12 cellular contexts compared by ENCODE assay signal in the genomic region with DNA sequence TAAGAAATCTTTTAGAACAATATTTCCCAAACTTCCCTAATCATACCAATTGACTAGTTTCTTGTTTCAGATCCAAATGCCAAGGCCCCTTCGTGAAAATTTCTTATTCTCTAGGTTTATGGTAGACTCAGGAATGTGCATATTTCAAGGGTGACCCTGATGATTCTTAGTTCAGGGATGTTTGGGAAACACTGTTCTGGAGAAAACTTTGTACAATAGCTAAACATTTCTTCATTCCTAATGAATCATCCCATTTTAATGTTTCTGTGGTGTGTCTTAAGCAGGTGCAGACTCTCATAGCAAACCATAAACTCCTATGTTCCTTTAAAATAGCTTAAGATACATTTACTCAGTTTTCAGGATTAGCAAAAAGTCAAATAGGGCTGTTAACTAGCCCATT.
DNase-seq lines count a peak whose midpoint lies in the region; ATAC-seq and TF ChIP-seq lines count a peak whose summit lies in the region.
"Had no signal": no experiment of that assay in that cellular context is flagged by ENCODE, and none has a peak within 500 bp of the region (broad histone marks: within the 10 kb centered on the region; RNA-seq: fewer than 3 reads in every experiment).

No MANE protein-coding gene starts in this region.

- H4K20me1 ChIP-seq in GM23248 (ENCODE audit: insufficient read depth) (no peaks in the 10 kb centered on the region), SK-N-SH (ENCODE audit: insufficient read depth) (no peaks in the 10 kb centered on the region)

- TF ChIP-seq RAD21 in SK-N-SH (IDR thresholded peaks at IDR 0.05; ENCODE audit: low read length) = no peak

- H3K9ac ChIP-seq in GM23248 = peak overlapping the region; percentile 11; the same call in 1 of the 2 replicates
- peak overlapping the region; percentile 7; the same call in 1 of the 2 replicates for H3K9ac ChIP-seq in SK-N-SH

- peaks cover 47% of the 10 kb centered on the region for H3K79me2 ChIP-seq in GM23248 (ENCODE audit: insufficient read depth)
- peaks cover 34% of the 10 kb centered on the region; the same call in 1 of the 2 replicates for H3K79me2 ChIP-seq in SK-N-SH (ENCODE audit: insufficient read depth)

- peaks cover 25% of the 10 kb centered on the region for H3F3A ChIP-seq in GM23248 (ENCODE audit: insufficient read depth)
- H3F3A ChIP-seq in SK-N-SH (replicated peaks; ENCODE audit: insufficient read depth) = peaks cover 16% of the 10 kb centered on the region

- peak in 1 of 2 experiments; percentile 78; a peak in 1 of 4 replicates for TF ChIP-seq EP300 in SK-N-SH (IDR thresholded peaks at IDR 0.05; ENCODE audit: borderline replicate concordance in 1 of 2, low read depth in 1 of 2, low read length in 1 of 2)

- no peak overlapping the region for H2AFZ ChIP-seq in GM23248
- H2AFZ ChIP-seq in SK-N-SH (ENCODE audit: low read depth) = no peak overlapping the region; the same call in 1 of the 2 replicates

- H3K36me3 ChIP-seq in GM23248 (ENCODE audit: low read depth) (no peaks in the 10 kb centered on the region), SK-N-SH (replicated peaks in 1 of 2; ENCODE audit: control insufficient read depth in 1 of 2, insufficient read depth in 2 of 2, low read length in 1 of 2) (peaks cover 0 to 3% of the 10 kb centered on the region in 2 experiments), gastrocnemius medialis (no peaks in the 10 kb centered on the region), left ventricle myocardium inferior (no peaks in the 10 kb centered on the region)
- H3K36me3 ChIP-seq: neutrophil, tibial artery had no signal

- TF ChIP-seq CTCF in SK-N-SH (IDR thresholded peaks at IDR 0.05) = no peak
- TF ChIP-seq CTCF in fibroblast of mammary gland (conservative IDR thresholded peaks at IDR 0.05; ENCODE audit: control insufficient read depth, insufficient read depth, low read depth, low read length) = no peak
- TF ChIP-seq CTCF in gastrocnemius medialis (IDR thresholded peaks at IDR 0.05 in 4 of 5, conservative IDR thresholded peaks at IDR 0.05 in 1 of 5) = no peak
- TF ChIP-seq CTCF in left ventricle myocardium inferior (IDR thresholded peaks at IDR 0.05; ENCODE audit: borderline replicate concordance) = no peak

- WGBS in GM23248 (ENCODE audit: low coverage in 1 of 2, low lambda C conversion rate in 2 of 2, missing lambda C conversion rate in 2 of 2), 2 experiments = 0 to 4% methylated on average over 1 of the region's 1 CpG
- WGBS in SK-N-SH (ENCODE audit: low lambda C conversion rate) = 11% methylated on average over 1 of the region's 1 CpG

- H3K9me3 ChIP-seq in GM23248 (ENCODE audit: low read depth) = no peaks in the 10 kb centered on the region
- H3K9me3 ChIP-seq in SK-N-SH = no peaks in the 10 kb centered on the region
- H3K9me3 ChIP-seq in gastrocnemius medialis = no peaks in the 10 kb centered on the region
- no peaks in the 10 kb centered on the region for H3K9me3 ChIP-seq in left ventricle myocardium inferior (replicated peaks)
- H3K9me3 ChIP-seq: neutrophil, tibial artery had no signal

- H3K27ac ChIP-seq in GM23248 (peak overlapping the region; percentile 64), SK-N-SH (ENCODE audit: low read depth in 2 of 2, low read length in 1 of 2) (peak overlapping the region; percentile 50 to 81), gastrocnemius medialis (peak overlapping the region; percentile 32 to 64 (median 58)), left ventricle myocardium inferior (replicated peaks) (no peak overlapping the region)
- H3K27ac ChIP-seq: neutrophil, tibial artery had no signal

- CTCF ChIA-PET in SK-N-SH (lab: Yijun Ruan, JAX) = no interaction called here

- intact Hi-C loops in gastrocnemius medialis (cut with DNase I; ENCODE audit: low total_unique reads) (no loop called here), left ventricle myocardium inferior (cut with micrococcal nuclease) (no loop called here)

- H3K9me2 ChIP-seq in GM23248 (ENCODE audit: insufficient read depth) = no peaks in the 10 kb centered on the region
- H3K9me2 ChIP-seq in SK-N-SH = no peaks in the 10 kb centered on the region

- H3K4me2 ChIP-seq in GM23248 (ENCODE audit: unreplicated experiment) (peak overlapping the region; percentile 43), SK-N-SH (peak overlapping the region; percentile 36; the same call in 1 of the 2 replicates)

- POLR2A ChIA-PET in SK-N-SH (lab: Yijun Ruan, JAX) = no interaction called here

- peaks cover 19% of the 10 kb centered on the region for H3K4me1 ChIP-seq in GM23248 (ENCODE audit: insufficient read depth)
- no peaks in the 10 kb centered on the region; a peak in 2 of 4 replicates for H3K4me1 ChIP-seq in SK-N-SH (ENCODE audit: control insufficient read depth in 1 of 2, insufficient read depth in 2 of 2, low read depth in 1 of 2, low read length in 1 of 2)
- peaks cover 41 to 63% of the 10 kb centered on the region in 2 donors for H3K4me1 ChIP-seq in gastrocnemius medialis
- peaks cover 57% of the 10 kb centered on the region for H3K4me1 ChIP-seq in left ventricle myocardium inferior

- H3K4me3 ChIP-seq in GM23248 (peak overlapping the region; percentile 31), SK-N-SH (ENCODE audit: low read depth in 2 of 2, low read length in 1 of 2) (no peak overlapping the region), fibroblast of mammary gland (ENCODE audit: control insufficient read depth, low read depth, low read length) (no peak overlapping the region), gastrocnemius medialis (no peak overlapping the region), left ventricle myocardium inferior (no peak overlapping the region)
- H3K4me3 ChIP-seq: tibial artery had no signal

- peak; percentile 25 to 32 for ATAC-seq in gastrocnemius medialis
- no peak for ATAC-seq in GM18511 (IDR thresholded peaks at IDR 0.05; ENCODE audit: unreplicated experiment)

- DNase-seq in GM23248 (peak; percentile 87), SK-N-SH (no peak), fibroblast of mammary gland (ENCODE audit: low read depth) (peak; percentile 87), gastrocnemius medialis (no peak), NCI-H1048 (lab: John Stamatoyannopoulos, UW) (no peak), hippocampal formation (lab: John Stamatoyannopoulos, UW) (no peak), left ventricle myocardium inferior (no peak)
- DNase-seq: activated CD4-positive, alpha-beta T cell treated with anti-CD3 and anti-CD28 coated beads, Interleukin-2, amount 50 U/mL, for 48 hours; activated gamma-delta T cell treated with Interleukin-2 at 50 U/mL for 16 hours; tibial artery had no signal

- no peak for TF ChIP-seq POLR2A in gastrocnemius medialis (IDR thresholded peaks at IDR 0.05)

- in situ Hi-C loops in GM23248 (cut with MboI) = no loop called here
- in situ Hi-C loops in gastrocnemius medialis (cut with MboI; ENCODE audit: low sequenced_read_pairs in 4 of 4) = loop anchor here in 1 of 4 donors (25.0 kb wide), 1 partner anchor 196 kb away; no protein-coding TSS in a partner anchor

- H3K27me3 ChIP-seq in GM23248 (replicated peaks; ENCODE audit: insufficient read depth) (no peaks in the 10 kb centered on the region), SK-N-SH (ENCODE audit: insufficient read depth) (no peaks in the 10 kb centered on the region), gastrocnemius medialis (no peaks in the 10 kb centered on the region), left ventricle myocardium inferior (ENCODE audit: low read depth) (no peaks in the 10 kb centered on the region)
- H3K27me3 ChIP-seq: neutrophil, tibial artery had no signal

TF ChIP-seq in SK-N-SH, 30 proteins besides CTCF, POLR2A, EP300 and RAD21 (continues in another document):
- TF ChIP-seq SMC3 (IDR thresholded peaks at IDR 0.05; ENCODE audit: low read depth, low read length) (no peak), ZBTB33 (IDR thresholded peaks at IDR 0.05; ENCODE audit: borderline replicate concordance, low read depth) (0 out of 2 replicates have a peak, but pooled peaks have one; percentile 42), JUND (IDR thresholded peaks at IDR 0.05) (peak; percentile 83), TEAD4 (IDR thresholded peaks at IDR 0.05; ENCODE audit: borderline replicate concordance, insufficient read depth) (peak; percentile 79), FOSL2 (IDR thresholded peaks at IDR 0.05; ENCODE audit: borderline replicate concordance, low read depth) (peak; percentile 84), TCF12 (IDR thresholded peaks at IDR 0.05) (peak; percentile 83), POLR2AphosphoS5 (IDR thresholded peaks at IDR 0.05; ENCODE audit: low read depth, low read length) (peak; percentile 69; the same call in 1 of the 2 replicates)
- TF ChIP-seq, protein P1, sequence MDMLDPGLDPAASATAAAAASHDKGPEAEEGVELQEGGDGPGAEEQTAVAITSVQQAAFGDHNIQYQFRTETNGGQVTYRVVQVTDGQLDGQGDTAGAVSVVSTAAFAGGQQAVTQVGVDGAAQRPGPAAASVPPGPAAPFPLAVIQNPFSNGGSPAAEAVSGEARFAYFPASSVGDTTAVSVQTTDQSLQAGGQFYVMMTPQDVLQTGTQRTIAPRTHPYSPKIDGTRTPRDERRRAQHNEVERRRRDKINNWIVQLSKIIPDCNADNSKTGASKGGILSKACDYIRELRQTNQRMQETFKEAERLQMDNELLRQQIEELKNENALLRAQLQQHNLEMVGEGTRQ (IDR thresholded peaks at IDR 0.05; ENCODE audit: borderline replicate concordance, low read depth, low read length) = no peak

Comparison
In these comparisons a context has a peak if more than half of its experiments do, and no peak if none do; other contexts are left out.
1. DNase-seq: peak in GM23248 (single experiment) and fibroblast of mammary gland (single experiment); none in SK-N-SH (single experiment), gastrocnemius medialis (0 of 2), NCI-H1048 (single experiment), hippocampal formation (0 of 2) and left ventricle myocardium inferior (single experiment).